Comparison of ENCODE assay signal across 8 cellular contexts in genomic region chr19:8641908-8642547, GRCh38. TPM values are rescaled to one million over a fixed set of nuclear protein-coding genes. Genes with fewer than 3 reads are reported as not detected.
DNase-seq lines count a peak whose midpoint lies in the region; ATAC-seq and TF ChIP-seq lines count a peak whose summit lies in the region.

No MANE protein-coding gene starts in this region.

- peaks cover 58% of the 10 kb centered on the region for H3K27me3 Mint-ChIP-seq in activated naive CD4-positive, alpha-beta T cell treated with anti-CD3 and anti-CD28 coated beads, Interleukin-2, amount 10 ng/mL, durations not matched to agents 7 days and 5 days
- peaks cover under 1 to 16% (median 8%) of the 10 kb centered on the region in 5 donors for H3K27me3 Mint-ChIP-seq in naive thymus-derived CD8-positive, alpha-beta T cell
- H3K27me3 Mint-ChIP-seq in T-helper 2 cell treated with Interferon-gamma antibody and Interleukin-4, amounts not matched to agents 5 μg/mL and 100 μg/mL, for 36 hours (ENCODE audit: low read depth) = peaks cover 5% of the 10 kb centered on the region

- peaks cover 3% of the 10 kb centered on the region for H3K4me1 Mint-ChIP-seq in activated naive CD4-positive, alpha-beta T cell treated with anti-CD3 and anti-CD28 coated beads, Interleukin-2, amount 10 ng/mL, durations not matched to agents 7 days and 5 days
- H3K4me1 Mint-ChIP-seq in naive thymus-derived CD8-positive, alpha-beta T cell = peaks cover 11 to 23% (median 15%) of the 10 kb centered on the region in 4 donors
- peaks cover 4% of the 10 kb centered on the region for H3K4me1 Mint-ChIP-seq in T-helper 2 cell treated with Interferon-gamma antibody and Interleukin-4, amounts not matched to agents 5 μg/mL and 100 μg/mL, for 36 hours (ENCODE audit: low read depth)

- no peak overlapping the region for H3K4me3 ChIP-seq in coronary artery

- peak; percentile 47 for TF ChIP-seq CTCF in coronary artery (IDR thresholded peaks at IDR 0.05)

- H3K4me3 Mint-ChIP-seq in activated naive CD4-positive, alpha-beta T cell treated with anti-CD3 and anti-CD28 coated beads, Interleukin-2, amount 10 ng/mL, durations not matched to agents 7 days and 5 days = no peak overlapping the region
- no peak overlapping the region for H3K4me3 Mint-ChIP-seq in naive thymus-derived CD8-positive, alpha-beta T cell
- no peak overlapping the region for H3K4me3 Mint-ChIP-seq in T-helper 2 cell treated with Interferon-gamma antibody and Interleukin-4, amounts not matched to agents 5 μg/mL and 100 μg/mL, for 36 hours

- no peak overlapping the region for H3K27ac Mint-ChIP-seq in activated naive CD4-positive, alpha-beta T cell treated with anti-CD3 and anti-CD28 coated beads, Interleukin-2, amount 10 ng/mL, durations not matched to agents 7 days and 5 days
- H3K27ac Mint-ChIP-seq in naive thymus-derived CD8-positive, alpha-beta T cell = no peak overlapping the region
- H3K27ac Mint-ChIP-seq in T-helper 2 cell treated with Interferon-gamma antibody and Interleukin-4, amounts not matched to agents 5 μg/mL and 100 μg/mL, for 36 hours = no peak overlapping the region

- H3K9me3 Mint-ChIP-seq in activated naive CD4-positive, alpha-beta T cell treated with anti-CD3 and anti-CD28 coated beads, Interleukin-2, amount 10 ng/mL, durations not matched to agents 7 days and 5 days = peaks cover 7% of the 10 kb centered on the region
- H3K9me3 Mint-ChIP-seq in naive thymus-derived CD8-positive, alpha-beta T cell = no peaks in the 10 kb centered on the region
- peaks cover 10% of the 10 kb centered on the region for H3K9me3 Mint-ChIP-seq in T-helper 2 cell treated with Interferon-gamma antibody and Interleukin-4, amounts not matched to agents 5 μg/mL and 100 μg/mL, for 36 hours

- CTCF ChIA-PET in activated naive CD4-positive, alpha-beta T cell treated with anti-CD3 and anti-CD28 coated beads, Interleukin-2, amount 10 ng/mL, durations not matched to agents 7 days and 5 days (lab: Charles Lee) = interaction anchor here (0.6 to 2.7 kb wide), 7 partner anchors 9 to 61 kb away, joined by 3 to 16 read pairs (median 3); no protein-coding TSS in a partner anchor

- no peak overlapping the region for H3K27ac ChIP-seq in coronary artery

- peak; percentile 37 for DNase-seq in activated naive CD4-positive, alpha-beta T cell treated with anti-CD3 and anti-CD28 coated beads, Interleukin-2, amount 10 ng/mL, durations not matched to agents 7 days and 5 days
- DNase-seq in activated naive CD4-positive, alpha-beta T cell treated with Interleukin-2 at 50 U/mL for 16 hours = no peak
- DNase-seq in NCI-H69 (lab: John Stamatoyannopoulos, UW) (peak; percentile 19), coronary artery (ENCODE audit: low spot score) (no peak), NCI-H2081 treated with DMSO at 0.1 percent for 48 hours (lab: John Stamatoyannopoulos, UW) (no peak), DMS153 (lab: John Stamatoyannopoulos, UW) (no peak)
- peak in 8 of 10 donors; percentile 8 to 65 (median 42) for DNase-seq in naive thymus-derived CD8-positive, alpha-beta T cell
- no peak for DNase-seq in T-helper 2 cell treated with Interferon-gamma antibody and Interleukin-4, amounts not matched to agents 5 μg/mL and 100 μg/mL, for 36 hours (ENCODE audit: low spot score)

- POLR2A ChIA-PET in naive thymus-derived CD8-positive, alpha-beta T cell (lab: Charles Lee) = interaction anchor here (0.6 to 1.1 kb wide), 6 partner anchors 18 to 155 kb away, joined by 3 to 6 read pairs (median 4); partner anchors contain the start of gene ZNF414

- ATAC-seq in naive thymus-derived CD8-positive, alpha-beta T cell = peak; percentile 62 to 84

- H3K36me3 Mint-ChIP-seq in activated naive CD4-positive, alpha-beta T cell treated with anti-CD3 and anti-CD28 coated beads, Interleukin-2, amount 10 ng/mL, durations not matched to agents 7 days and 5 days = no peaks in the 10 kb centered on the region
- no peaks in the 10 kb centered on the region for H3K36me3 Mint-ChIP-seq in naive thymus-derived CD8-positive, alpha-beta T cell
- H3K36me3 Mint-ChIP-seq in T-helper 2 cell treated with Interferon-gamma antibody and Interleukin-4, amounts not matched to agents 5 μg/mL and 100 μg/mL, for 36 hours (ENCODE audit: low read depth) = no peaks in the 10 kb centered on the region

RNA-seq across cellular contexts. Expression of gene NFILZ, which starts 11.6 kb away (rescaled TPM):
- total RNA-seq in naive thymus-derived CD8-positive, alpha-beta T cell = not detected
- polyA plus RNA-seq in naive thymus-derived CD8-positive, alpha-beta T cell = not detected

RNA-seq across cellular contexts. Expression of gene ADAMTS10, which starts 31.5 kb away (rescaled TPM):
- total RNA-seq in naive thymus-derived CD8-positive, alpha-beta T cell = 100 to 1,000 TPM; 190 to 196 TPM
- polyA plus RNA-seq in naive thymus-derived CD8-positive, alpha-beta T cell = 1 to 10 TPM; 1.2 to 3.4 (median 2.0) TPM

RNA-seq across cellular contexts. Expression of gene ACTL9, which starts 56.6 kb away (rescaled TPM):
- total RNA-seq in naive thymus-derived CD8-positive, alpha-beta T cell = not detected
- polyA plus RNA-seq in naive thymus-derived CD8-positive, alpha-beta T cell = not detected

Comparison
In these comparisons a context has a peak if more than half of its experiments do, and no peak if none do; other contexts are left out.
1. DNase-seq: peak in activated naive CD4-positive, alpha-beta T cell treated with anti-CD3 and anti-CD28 coated beads, Interleukin-2, amount 10 ng/mL, durations not matched to agents 7 days and 5 days (single experiment), NCI-H69 (single experiment) and naive thymus-derived CD8-positive, alpha-beta T cell (8 of 10); none in activated naive CD4-positive, alpha-beta T cell treated with Interleukin-2 at 50 U/mL for 16 hours (single experiment), coronary artery (single experiment), NCI-H2081 treated with DMSO at 0.1 percent for 48 hours (single experiment), T-helper 2 cell treated with Interferon-gamma antibody and Interleukin-4, amounts not matched to agents 5 μg/mL and 100 μg/mL, for 36 hours (single experiment) and DMS153 (single experiment).